Comparison of ENCODE assay signal across 13 cellular contexts in the genomic region with DNA sequence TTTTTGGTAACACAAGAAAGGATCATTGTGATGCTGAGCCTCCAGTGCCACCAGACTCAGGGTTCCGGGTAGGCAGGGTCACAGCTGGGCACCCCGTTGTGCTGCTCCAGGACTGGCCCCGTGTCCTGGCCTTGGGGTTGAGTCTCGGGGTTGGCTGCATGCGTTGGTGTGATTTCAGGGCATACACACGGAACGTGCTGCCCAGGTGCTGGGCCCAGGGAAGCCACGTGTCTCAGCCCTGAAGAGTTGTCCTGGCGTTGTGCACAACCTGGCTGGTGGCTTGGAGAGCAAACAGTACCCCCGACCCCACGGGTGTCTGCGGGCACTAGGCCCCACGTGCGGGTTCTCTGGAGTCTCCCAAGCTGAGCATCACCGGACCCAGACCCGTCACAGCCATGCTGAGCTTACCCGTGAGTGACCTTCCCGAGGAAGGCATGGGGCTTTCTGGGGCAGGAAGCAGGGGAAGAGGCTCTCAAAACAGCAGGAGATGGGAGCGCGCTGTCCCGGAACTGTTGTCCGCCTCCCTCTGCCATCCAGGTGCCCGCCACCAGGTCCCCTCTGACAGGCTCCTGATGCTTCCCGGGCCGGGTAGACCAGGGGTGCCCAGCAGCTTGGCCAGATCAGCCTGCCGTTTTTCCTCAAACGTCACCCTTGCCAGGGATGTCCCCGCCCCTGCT.
A peak's percentile ranks its signal among the peaks of the same experiment; 100 is the strongest.
DNase-seq lines count a peak whose midpoint lies in the region; ATAC-seq and TF ChIP-seq lines count a peak whose summit lies in the region.
"Had no signal": no experiment of that assay in that cellular context is flagged by ENCODE, and none has a peak within 500 bp of the region (broad histone marks: within the 10 kb centered on the region; RNA-seq: fewer than 3 reads in every experiment).

No MANE protein-coding gene starts in this region.

- H3K36me3 ChIP-seq in GM06990 (ENCODE audit: control insufficient read depth, insufficient read depth, low read length) (no peaks in the 10 kb centered on the region), H7 (replicated peaks; ENCODE audit: control insufficient read depth, insufficient read depth, low read length) (no peaks in the 10 kb centered on the region), neuronal stem cell (replicated peaks in 1 of 2; ENCODE audit: control insufficient read depth in 2 of 2, insufficient read depth in 2 of 2, low read length in 2 of 2) (no peaks in the 10 kb centered on the region)

- no peaks in the 10 kb centered on the region for H3K27me3 Mint-ChIP-seq in activated CD8-positive, alpha-beta T cell treated with anti-CD3 and anti-CD28 coated beads, Interleukin-2, amount 10 ng/mL, durations not matched to agents 7 days and 5 days (ENCODE audit: low read depth)
- no peaks in the 10 kb centered on the region for H3K27me3 Mint-ChIP-seq in activated T-cell treated with anti-CD3 and anti-CD28 coated beads, Interleukin-2, amount 50 U/mL, for 4 hours (ENCODE audit: low read depth)
- H3K27me3 Mint-ChIP-seq: type B pancreatic cell had no signal

- ATAC-seq in activated CD8-positive, alpha-beta T cell treated with anti-CD3 and anti-CD28 coated beads, Interleukin-2, amount 10 ng/mL, durations not matched to agents 7 days and 5 days, result no peak
- no peak for ATAC-seq in activated T-cell treated with anti-CD3 and anti-CD28 coated beads, Interleukin-2, amount 50 U/mL, for 4 hours
- no peak for ATAC-seq in HG03469 (IDR thresholded peaks at IDR 0.05; ENCODE audit: unreplicated experiment)

- DNase-seq in GM06990 (ENCODE audit: extremely low read depth, insufficient read length) (peak; percentile 70), H7 (peak; percentile 23), neuronal stem cell (ENCODE audit: low spot score) (no peak), HK-2 (ENCODE audit: unreplicated experiment) (no peak), retina (no peak)
- DNase-seq in activated CD8-positive, alpha-beta T cell treated with anti-CD3 and anti-CD28 coated beads, Interleukin-2, amount 10 ng/mL, durations not matched to agents 7 days and 5 days, result peak; percentile 18
- no peak for DNase-seq in activated T-cell treated with anti-CD3 and anti-CD28 coated beads, Interleukin-2, amount 50 U/mL, for 4 hours
- DNase-seq: activated gamma-delta T cell, Caco-2, NCI-H69 had no signal

- H3K4me3 Mint-ChIP-seq in activated CD8-positive, alpha-beta T cell treated with anti-CD3 and anti-CD28 coated beads, Interleukin-2, amount 10 ng/mL, durations not matched to agents 7 days and 5 days, result no peak overlapping the region
- no peak overlapping the region for H3K4me3 Mint-ChIP-seq in activated T-cell treated with anti-CD3 and anti-CD28 coated beads, Interleukin-2, amount 50 U/mL, for 4 hours
- H3K4me3 Mint-ChIP-seq: neural crest cell, type B pancreatic cell had no signal

- peaks cover under 1% of the 10 kb centered on the region for H3K9me3 Mint-ChIP-seq in activated CD8-positive, alpha-beta T cell treated with anti-CD3 and anti-CD28 coated beads, Interleukin-2, amount 10 ng/mL, durations not matched to agents 7 days and 5 days (ENCODE audit: insufficient read depth)
- H3K9me3 Mint-ChIP-seq in activated T-cell treated with anti-CD3 and anti-CD28 coated beads, Interleukin-2, amount 50 U/mL, for 4 hours, result no peaks in the 10 kb centered on the region
- H3K9me3 Mint-ChIP-seq: neural crest cell, type B pancreatic cell had no signal

- H2AK5ac ChIP-seq in neuronal stem cell (ENCODE audit: low read depth, low read length), result peak overlapping the region; percentile 56

- H2BK120ac ChIP-seq in neuronal stem cell (ENCODE audit: low read depth, low read length), result peak overlapping the region; percentile 43

- H3K9me3 ChIP-seq in neuronal stem cell (replicated peaks in 1 of 2; ENCODE audit: control insufficient read depth in 2 of 2, insufficient read depth in 1 of 2, low read depth in 1 of 2, low read length in 2 of 2), result no peaks in the 10 kb centered on the region
- H3K9me3 ChIP-seq: Caco-2 had no signal

- no peak overlapping the region for H2AFZ ChIP-seq in neuronal stem cell (ENCODE audit: low read length)

- H3K9ac ChIP-seq in neuronal stem cell (ENCODE audit: low read depth, low read length, poor library complexity), result no peak overlapping the region

- H3K4me2 ChIP-seq in neuronal stem cell (ENCODE audit: insufficient read depth, low read length, poor library complexity, severe bottlenecking), result no peak overlapping the region

- peak overlapping the region; percentile 40 for H3K23ac ChIP-seq in neuronal stem cell (ENCODE audit: low read depth, low read length, poor library complexity)

- no peaks in the 10 kb centered on the region for H3K79me1 ChIP-seq in neuronal stem cell (ENCODE audit: low read depth, low read length)

- no peak overlapping the region for H2BK12ac ChIP-seq in neuronal stem cell (ENCODE audit: low read length)

- no peaks in the 10 kb centered on the region for H3K27me3 ChIP-seq in GM06990 (replicated peaks; ENCODE audit: control insufficient read depth, insufficient read depth, low read length)
- H3K27me3 ChIP-seq in H7 (ENCODE audit: control insufficient read depth, insufficient read depth, low read length), result no peaks in the 10 kb centered on the region
- H3K27me3 ChIP-seq in neuronal stem cell (ENCODE audit: control insufficient read depth in 3 of 3, insufficient read depth in 3 of 3, low read depth in 1 of 3, low read length in 3 of 3), result no peaks in the 10 kb centered on the region

- H4K8ac ChIP-seq in neuronal stem cell (ENCODE audit: low read depth, low read length), result no peak overlapping the region

- no peak overlapping the region for H4K91ac ChIP-seq in neuronal stem cell (ENCODE audit: low read depth, low read length, poor library complexity)

- peaks cover 58% of the 10 kb centered on the region for H3K4me1 Mint-ChIP-seq in activated CD8-positive, alpha-beta T cell treated with anti-CD3 and anti-CD28 coated beads, Interleukin-2, amount 10 ng/mL, durations not matched to agents 7 days and 5 days (ENCODE audit: low read depth)
- H3K4me1 Mint-ChIP-seq in activated T-cell treated with anti-CD3 and anti-CD28 coated beads, Interleukin-2, amount 50 U/mL, for 4 hours (ENCODE audit: low read depth), result peaks cover 62% of the 10 kb centered on the region

- CTCF ChIA-PET in activated CD8-positive, alpha-beta T cell treated with anti-CD3 and anti-CD28 coated beads, Interleukin-2, amount 10 ng/mL, durations not matched to agents 7 days and 5 days (lab: Charles Lee), result interaction anchor here (0.7 to 7.3 kb wide), 23 partner anchors 10 to 365 kb away, joined by 3 to 191 read pairs (median 5); a partner anchor contains a TSS

- H3K27ac ChIP-seq in neuronal stem cell (replicated peaks; ENCODE audit: low read length), result no peak overlapping the region

- no peaks in the 10 kb centered on the region for H3K36me3 Mint-ChIP-seq in activated CD8-positive, alpha-beta T cell treated with anti-CD3 and anti-CD28 coated beads, Interleukin-2, amount 10 ng/mL, durations not matched to agents 7 days and 5 days (ENCODE audit: low read depth)
- H3K36me3 Mint-ChIP-seq in activated T-cell treated with anti-CD3 and anti-CD28 coated beads, Interleukin-2, amount 50 U/mL, for 4 hours (ENCODE audit: insufficient read depth), result no peaks in the 10 kb centered on the region
- H3K36me3 Mint-ChIP-seq: type B pancreatic cell had no signal

- peaks cover 7 to 14% of the 10 kb centered on the region in 2 donors for H3K4me1 ChIP-seq in neuronal stem cell (ENCODE audit: control insufficient read depth in 2 of 2, insufficient read depth in 1 of 2, low read depth in 1 of 2, low read length in 2 of 2)

- POLR2A ChIA-PET in activated CD8-positive, alpha-beta T cell treated with anti-CD3 and anti-CD28 coated beads, Interleukin-2, amount 10 ng/mL, durations not matched to agents 7 days and 5 days (lab: Charles Lee), result interaction anchor here (0.9 to 5.5 kb wide), 6 partner anchors 16 to 191 kb away, joined by 3 to 71 read pairs (median 6); a partner anchor contains a TSS

- peak overlapping the region; percentile 2 for H2BK15ac ChIP-seq in neuronal stem cell (ENCODE audit: low read length)

- no peak overlapping the region for H3K27ac Mint-ChIP-seq in activated CD8-positive, alpha-beta T cell treated with anti-CD3 and anti-CD28 coated beads, Interleukin-2, amount 10 ng/mL, durations not matched to agents 7 days and 5 days
- H3K27ac Mint-ChIP-seq: type B pancreatic cell had no signal

- H3K4ac ChIP-seq in neuronal stem cell (ENCODE audit: low read length), result no peak overlapping the region

- H3K4me3 ChIP-seq in GM06990 (replicated peaks; ENCODE audit: low read depth, low read length) (peak overlapping the region; percentile 66), H7 (ENCODE audit: insufficient read depth, low read depth, low read length) (no peak overlapping the region), neuronal stem cell (ENCODE audit: low read length in 2 of 2) (no peak overlapping the region)

- H3K18ac ChIP-seq in neuronal stem cell (ENCODE audit: low read length), result peak overlapping the region; percentile 77

- no peak for TF ChIP-seq CTCF in GM06990 (IDR thresholded peaks at IDR 0.05; ENCODE audit: insufficient read depth, low read length, poor library complexity, severe bottlenecking)

- WGBS in neuronal stem cell (ENCODE audit: extremely low coverage in 2 of 2, insufficient read length in 2 of 2, insufficient replicate concordance in 1 of 2), 2 donors, result no CpG with 5 or more reads among the region's 28 CpGs

- peak overlapping the region; percentile 11 for H3K14ac ChIP-seq in neuronal stem cell (ENCODE audit: low read length)

- no peak overlapping the region for H2BK5ac ChIP-seq in neuronal stem cell (ENCODE audit: low read length)

Comparison
In these comparisons a context has a peak if more than half of its experiments do, and no peak if none do; other contexts are left out.
1. DNase-seq: peak in GM06990 (single experiment), H7 (single experiment) and activated CD8-positive, alpha-beta T cell treated with anti-CD3 and anti-CD28 coated beads, Interleukin-2, amount 10 ng/mL, durations not matched to agents 7 days and 5 days (single experiment); none in neuronal stem cell (single experiment), HK-2 (single experiment), retina (single experiment) and activated T-cell treated with anti-CD3 and anti-CD28 coated beads, Interleukin-2, amount 50 U/mL, for 4 hours (single experiment).